In genomic region chr3:18036486-18036885, GRCh38 we compare ENCODE assay signal across 26 cellular contexts.
"Had no signal": no experiment of that assay in that cellular context is flagged by ENCODE, and none has a peak within 500 bp of the region (broad histone marks: within the 10 kb centered on the region; RNA-seq: fewer than 3 reads in every experiment).

No MANE protein-coding gene starts in this region.

- H3K27ac ChIP-seq: neural progenitor cell, ovary, parathyroid adenoma, psoas muscle, skin epidermis, spleen, stomach, testis, tibial artery, transverse colon, upper lobe of right lung, uterus had no signal

- DNase-seq: naive thymus-derived CD4-positive, alpha-beta T cell; natural killer cell; occipital lobe; ovary; posterior cingulate gyrus; psoas muscle; right cardiac atrium; spleen; stimulated activated CD4-positive, alpha-beta T cell treated with anti-CD3 and anti-CD28 coated beads, Interleukin-12 subunit alpha, Interleukin-12 subunit beta, amount 100 ng/mL, for 4 hours; stimulated activated CD4-positive, alpha-beta T cell treated with anti-CD3 and anti-CD28 coated beads, Interleukin-1b, Interleukin-23, amount 100 ng/mL, for 48 hours; stimulated activated CD4-positive, alpha-beta T cell treated with anti-CD3 and anti-CD28 coated beads, Interleukin-4, amount 100 ng/mL, for 1 hour; stimulated activated CD4-positive, alpha-beta T cell treated with anti-CD3 and anti-CD28 coated beads, Interleukin-4, amount 100 ng/mL, for 4 hours; stimulated activated CD8-positive, alpha-beta memory T cell treated with anti-CD3 and anti-CD28 coated beads, Interleukin-4, amount 100 ng/mL, for 48 hours; stimulated activated naive CD4-positive, alpha-beta T cell treated with Interleukin-2 at 50 U/mL for 16 hours; stomach; testis; tibial artery; transverse colon; upper lobe of right lung; uterus had no signal

- ATAC-seq: naive thymus-derived CD4-positive, alpha-beta T cell; natural killer cell; psoas muscle; right cardiac atrium; sciatic nerve; stimulated activated memory B cell treated with anti-CD40 and anti-IgM and Interleukin-4, amounts not matched to agents 10 μg/mL and 1 μg/mL and 100 μg/mL, for 72 hours; upper lobe of right lung had no signal

- H3K4me3 ChIP-seq: neural progenitor cell, ovary, psoas muscle, skin epidermis, smooth muscle cell, spleen, stomach, testis, tibial artery, transverse colon, upper lobe of right lung, uterus had no signal

- H3K4me1 ChIP-seq: parathyroid adenoma, psoas muscle, spleen, stomach, testis, tibial artery, transverse colon, upper lobe of right lung, uterus had no signal

- H3K9ac ChIP-seq: neural progenitor cell, parathyroid adenoma had no signal

- H2AFZ ChIP-seq: neural progenitor cell, parathyroid adenoma had no signal

- H3K36me3 ChIP-seq: neural progenitor cell, ovary, spleen, stomach, tibial artery, transverse colon, upper lobe of right lung, uterus had no signal

- H3K27me3 ChIP-seq: neural progenitor cell, ovary, spleen, stomach, testis, tibial artery, transverse colon, upper lobe of right lung, uterus had no signal

- H3K4me2 ChIP-seq: neural progenitor cell, smooth muscle cell had no signal

- H3K79me2 ChIP-seq: parathyroid adenoma had no signal

- H3K9me3 ChIP-seq: ovary, psoas muscle, spleen, stomach, testis, tibial artery, transverse colon, upper lobe of right lung, uterus had no signal
